ENCODE assay signal across 1 cellular context in genomic region chr19:18520848-18521691, GRCh38.
TF ChIP-seq lines count a peak whose summit lies in the region.

No MANE protein-coding gene starts in this region.

TF ChIP-seq in endothelial cell of umbilical vein, 7 proteins besides CTCF, POLR2A, EP300 and RAD21:
- TF ChIP-seq JUN (IDR thresholded peaks at IDR 0.05; ENCODE audit: borderline replicate concordance, insufficient read depth, insufficient read length, low read depth) (no peak), MYC (IDR thresholded peaks at IDR 0.05; ENCODE audit: low read depth, low read length) (no peak), EZH2 (IDR thresholded peaks at IDR 0.05; ENCODE audit: borderline replicate concordance, low read depth, low read length, severe bottlenecking) (no peak), MAX (IDR thresholded peaks at IDR 0.05; ENCODE audit: insufficient read depth, insufficient read length) (no peak), GATA2 (IDR thresholded peaks at IDR 0.05; ENCODE audit: insufficient read depth, insufficient read length, low read depth, low read length) (no peak), FOS (IDR thresholded peaks at IDR 0.05; ENCODE audit: borderline replicate concordance, insufficient read depth, low read length) (no peak), POLR2AphosphoS5 (IDR thresholded peaks at IDR 0.05; ENCODE audit: insufficient read depth, low read depth, low read length) (no peak)
TF ChIP-seq in endothelial cell of umbilical vein: peak in this region for 0.
